Comparison of ENCODE assay signal across 5 cellular contexts in the genomic region with DNA sequence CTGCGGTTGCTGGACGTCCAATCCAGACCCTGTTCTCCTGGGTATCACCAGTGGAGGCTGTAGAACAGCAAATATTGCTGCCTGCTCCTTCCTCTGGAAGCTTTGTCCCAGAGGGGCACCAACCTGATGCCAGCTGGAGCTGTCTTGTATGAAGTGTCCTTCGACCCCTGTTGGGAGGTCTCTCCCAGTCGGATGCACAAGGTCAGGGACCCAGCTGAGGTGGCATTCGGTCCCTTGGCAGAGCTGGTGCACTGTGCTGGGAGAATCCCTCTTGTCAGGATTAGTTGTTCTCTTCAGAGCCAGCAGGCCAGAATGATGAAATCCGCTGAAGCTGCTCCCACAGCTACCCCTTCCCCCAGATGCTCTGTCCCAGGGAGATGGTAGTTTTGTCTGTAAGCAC.
"Had no signal": no experiment of that assay in that cellular context is flagged by ENCODE, and none has a peak within 500 bp of the region (broad histone marks: within the 10 kb centered on the region; RNA-seq: fewer than 3 reads in every experiment).

No MANE protein-coding gene starts in this region.

- H3K27ac Mint-ChIP-seq: IgD-negative memory B cell had no signal

- H3K4me1 Mint-ChIP-seq: IgD-negative memory B cell had no signal

- ATAC-seq: HepG2, K562 had no signal

- DNase-seq: IMR-90, KBM-7 had no signal

- H3K27me3 Mint-ChIP-seq: IgD-negative memory B cell had no signal
